ENCODE assay signal across 28 cellular contexts in the genomic region with DNA sequence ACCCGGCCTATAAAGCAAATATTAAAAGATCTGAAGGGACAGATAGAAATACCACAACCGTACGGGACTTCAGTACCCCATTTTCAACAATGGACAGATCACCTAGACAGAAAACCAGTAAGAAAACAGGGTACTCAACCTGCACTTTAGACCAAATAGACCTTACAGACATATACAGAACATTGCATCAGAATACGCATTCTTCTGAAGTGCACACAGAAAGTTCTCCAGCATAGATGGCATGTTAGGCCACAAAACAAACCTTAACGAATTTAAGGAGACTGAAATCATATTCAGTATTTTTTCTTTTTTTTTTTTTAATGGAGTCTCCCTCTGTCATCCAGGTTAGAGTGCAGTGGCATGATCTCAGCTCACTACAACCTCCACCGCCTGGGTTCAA.
"Had no signal": no experiment of that assay in that cellular context is flagged by ENCODE, and none has a peak within 500 bp of the region (broad histone marks: within the 10 kb centered on the region; RNA-seq: fewer than 3 reads in every experiment).

No MANE protein-coding gene starts in this region.

- ATAC-seq: naive thymus-derived CD8-positive, alpha-beta T cell; natural killer cell treated with Interleukin-12 subunit alpha and Interleukin-12 subunit beta and Interleukin-15 and Interleukin-18, amount 100 ng/mL, for 72 hours; pancreas; psoas muscle; right cardiac atrium; right lobe of liver; stimulated activated effector memory CD8-positive, alpha-beta T cell treated with anti-CD3 and anti-CD28 coated beads, Interleukin-12 subunit alpha, Interleukin-12 subunit beta, amount 100 ng/mL, for 72 hours; stimulated activated naive CD8-positive, alpha-beta T cell treated with anti-CD3 and anti-CD28 coated beads, Interleukin-15, amount 100 ng/mL, for 72 hours; stimulated activated naive CD8-positive, alpha-beta T cell treated with anti-CD3 and anti-CD28 coated beads, Interleukin-15, Interleukin-2, amounts not matched to agents 100 U/mL and 50 U/mL, for 24 hours; upper lobe of right lung had no signal

- H3K27me3 Mint-ChIP-seq: naive thymus-derived CD8-positive, alpha-beta T cell; stimulated activated naive CD8-positive, alpha-beta T cell treated with anti-CD3 and anti-CD28 coated beads, Interleukin-15, amount 100 ng/mL, for 72 hours; type B pancreatic cell had no signal

- H3K4me1 Mint-ChIP-seq: naive thymus-derived CD8-positive, alpha-beta T cell; stimulated activated effector memory CD8-positive, alpha-beta T cell treated with anti-CD3 and anti-CD28 coated beads, Interleukin-12 subunit alpha, Interleukin-12 subunit beta, amount 100 ng/mL, for 72 hours; stimulated activated naive CD8-positive, alpha-beta T cell treated with anti-CD3 and anti-CD28 coated beads, Interleukin-15, amount 100 ng/mL, for 72 hours had no signal

- H3K36me3 Mint-ChIP-seq: naive thymus-derived CD8-positive, alpha-beta T cell; natural killer cell treated with Interleukin-12 subunit alpha and Interleukin-12 subunit beta and Interleukin-15 and Interleukin-18, amount 100 ng/mL, for 72 hours; stimulated activated effector memory CD8-positive, alpha-beta T cell treated with anti-CD3 and anti-CD28 coated beads, Interleukin-12 subunit alpha, Interleukin-12 subunit beta, amount 100 ng/mL, for 72 hours had no signal

- H3K27ac Mint-ChIP-seq: naive thymus-derived CD8-positive, alpha-beta T cell; natural killer cell treated with Interleukin-12 subunit alpha and Interleukin-12 subunit beta and Interleukin-15 and Interleukin-18, amount 100 ng/mL, for 72 hours; nephron progenitor cell; stimulated activated effector memory CD8-positive, alpha-beta T cell treated with anti-CD3 and anti-CD28 coated beads, Interleukin-12 subunit alpha, Interleukin-12 subunit beta, amount 100 ng/mL, for 72 hours; stimulated activated naive CD8-positive, alpha-beta T cell treated with anti-CD3 and anti-CD28 coated beads, Interleukin-15, amount 100 ng/mL, for 72 hours; type B pancreatic cell had no signal

- H3K27ac ChIP-seq: neutrophil, pancreas, psoas muscle, right lobe of liver, sigmoid colon, suprapubic skin, testis, tibial artery, transverse colon, upper lobe of right lung, uterus had no signal

- H3K9me3 Mint-ChIP-seq: naive thymus-derived CD8-positive, alpha-beta T cell; natural killer cell treated with Interleukin-12 subunit alpha and Interleukin-12 subunit beta and Interleukin-15 and Interleukin-18, amount 100 ng/mL, for 72 hours; nephron progenitor cell; neural crest cell; stimulated activated effector memory CD8-positive, alpha-beta T cell treated with anti-CD3 and anti-CD28 coated beads, Interleukin-12 subunit alpha, Interleukin-12 subunit beta, amount 100 ng/mL, for 72 hours; stimulated activated naive CD8-positive, alpha-beta T cell treated with anti-CD3 and anti-CD28 coated beads, Interleukin-15, amount 100 ng/mL, for 72 hours; type B pancreatic cell had no signal

- H3K4me3 Mint-ChIP-seq: naive thymus-derived CD8-positive, alpha-beta T cell; natural killer cell treated with Interleukin-12 subunit alpha and Interleukin-12 subunit beta and Interleukin-15 and Interleukin-18, amount 100 ng/mL, for 72 hours; nephron progenitor cell; neural crest cell; stimulated activated effector memory CD8-positive, alpha-beta T cell treated with anti-CD3 and anti-CD28 coated beads, Interleukin-12 subunit alpha, Interleukin-12 subunit beta, amount 100 ng/mL, for 72 hours; stimulated activated naive CD8-positive, alpha-beta T cell treated with anti-CD3 and anti-CD28 coated beads, Interleukin-15, amount 100 ng/mL, for 72 hours; type B pancreatic cell had no signal

- DNase-seq: naive thymus-derived CD8-positive, alpha-beta T cell; nephron progenitor cell; nucleus accumbens; pancreas; psoas muscle; right cardiac atrium; right lobe of liver; small intestine; stimulated activated CD4-positive, alpha-beta T cell treated with anti-CD3 and anti-CD28 coated beads, Interleukin-15, amount 100 ng/mL, for 24 hours; stimulated activated CD4-positive, alpha-beta T cell treated with anti-CD3 and anti-CD28 coated beads, Interleukin-2, amount 100 ng/mL, for 24 hours; stimulated activated CD4-positive, alpha-beta T cell treated with anti-CD3 and anti-CD28 coated beads, Interleukin-2, amount 100 ng/mL, for 48 hours; stimulated activated CD4-positive, alpha-beta T cell treated with anti-CD3 and anti-CD28 coated beads, Interleukin-4, amount 100 ng/mL, for 24 hours; stimulated activated naive CD4-positive, alpha-beta T cell; stimulated activated naive CD8-positive, alpha-beta T cell treated with anti-CD3 and anti-CD28 coated beads, Interleukin-15, amount 100 ng/mL, for 72 hours; stimulated activated naive CD8-positive, alpha-beta T cell treated with anti-CD3 and anti-CD28 coated beads, Interleukin-15, Interleukin-2, amounts not matched to agents 100 U/mL and 50 U/mL, for 24 hours; substantia nigra; testis; transverse colon; upper lobe of right lung; uterus had no signal
